ENCODE assay signal across 1 cellular context in the genomic region with DNA sequence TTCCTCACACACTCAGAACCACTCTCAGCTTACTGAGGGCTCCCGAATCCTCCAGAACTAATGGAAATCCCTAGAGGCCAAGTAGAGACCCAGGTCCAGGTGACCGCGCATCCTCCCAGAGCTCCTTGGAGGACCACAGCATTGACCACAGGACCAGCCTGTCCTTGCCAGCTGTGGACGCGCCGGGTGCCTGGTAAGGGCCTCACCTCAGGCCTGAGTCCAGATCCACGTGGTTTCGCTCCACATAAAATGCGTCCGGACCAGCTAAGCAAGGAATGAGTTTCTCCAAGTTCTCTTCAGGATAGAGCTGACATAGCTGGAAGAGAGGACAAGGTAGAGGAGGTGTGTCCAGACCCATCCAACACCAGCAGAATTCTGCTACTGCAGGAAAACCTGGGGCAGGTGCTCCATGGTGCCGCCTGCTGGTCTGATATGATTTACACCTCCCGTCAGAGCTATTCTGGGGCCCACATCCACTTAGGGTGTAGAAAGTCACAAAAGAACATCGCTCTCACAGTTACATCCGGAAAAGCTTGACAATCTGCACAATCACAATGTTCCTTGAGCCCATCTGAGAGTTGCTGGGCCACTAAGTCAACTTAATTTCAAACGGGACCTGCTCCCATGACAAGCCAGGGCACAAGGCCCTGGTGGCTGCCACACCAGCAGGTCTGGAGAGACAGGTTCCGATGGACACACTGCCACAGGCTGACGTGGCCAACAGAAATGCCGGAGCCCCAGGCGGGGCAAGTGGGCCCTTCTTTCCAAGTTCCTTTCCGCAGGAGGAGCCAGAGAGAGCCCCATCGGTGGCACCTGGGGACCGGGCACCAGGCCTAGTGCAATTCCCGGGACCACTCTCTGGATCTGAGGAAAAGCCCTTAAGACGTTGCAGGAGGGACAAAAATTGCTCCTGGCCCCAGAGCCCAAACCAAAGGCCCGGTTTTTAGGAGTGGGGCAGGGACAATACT.
TF ChIP-seq lines count a peak whose summit lies in the region.

No MANE protein-coding gene starts in this region.

TF ChIP-seq in HepG2, 621 proteins besides CTCF, POLR2A, EP300 and RAD21:
- no peak for TF ChIP-seq E2F5 (CRISPR knock-in tag; conservative IDR thresholded peaks at IDR 0.05)
- TF ChIP-seq STAG1 (CRISPR knock-in tag; IDR thresholded peaks at IDR 0.05), result peak; percentile 21; the same call in 1 of the 2 replicates
- TF ChIP-seq RBM22 (optimal IDR thresholded peaks at IDR 0.05; ENCODE audit: low read length), result peak; percentile 19
- TF ChIP-seq, protein P1, sequence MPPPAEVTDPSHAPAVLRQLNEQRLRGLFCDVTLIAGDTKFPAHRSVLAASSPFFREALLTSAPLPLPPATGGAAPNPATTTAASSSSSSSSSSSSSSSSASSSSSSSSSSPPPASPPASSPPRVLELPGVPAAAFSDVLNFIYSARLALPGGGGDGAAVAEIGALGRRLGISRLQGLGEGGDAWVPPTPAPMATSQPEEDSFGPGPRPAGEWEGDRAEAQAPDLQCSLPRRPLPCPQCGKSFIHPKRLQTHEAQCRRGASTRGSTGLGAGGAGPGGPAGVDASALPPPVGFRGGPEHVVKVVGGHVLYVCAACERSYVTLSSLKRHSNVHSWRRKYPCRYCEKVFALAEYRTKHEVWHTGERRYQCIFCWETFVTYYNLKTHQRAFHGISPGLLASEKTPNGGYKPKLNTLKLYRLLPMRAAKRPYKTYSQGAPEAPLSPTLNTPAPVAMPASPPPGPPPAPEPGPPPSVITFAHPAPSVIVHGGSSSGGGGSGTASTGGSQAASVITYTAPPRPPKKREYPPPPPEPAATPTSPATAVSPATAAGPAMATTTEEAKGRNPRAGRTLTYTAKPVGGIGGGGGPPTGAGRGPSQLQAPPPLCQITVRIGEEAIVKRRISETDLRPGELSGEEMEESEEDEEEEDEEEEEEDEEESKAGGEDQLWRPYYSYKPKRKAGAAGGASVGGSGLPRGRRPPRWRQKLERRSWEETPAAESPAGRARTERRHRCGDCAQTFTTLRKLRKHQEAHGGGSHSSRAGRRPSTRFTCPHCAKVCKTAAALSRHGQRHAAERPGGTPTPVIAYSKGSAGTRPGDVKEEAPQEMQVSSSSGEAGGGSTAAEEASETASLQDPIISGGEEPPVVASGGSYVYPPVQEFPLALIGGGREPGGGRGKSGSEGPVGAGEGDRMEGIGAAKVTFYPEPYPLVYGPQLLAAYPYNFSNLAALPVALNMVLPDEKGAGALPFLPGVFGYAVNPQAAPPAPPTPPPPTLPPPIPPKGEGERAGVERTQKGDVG (CRISPR knock-in tag; IDR thresholded peaks at IDR 0.05; ENCODE audit: borderline replicate concordance), result 0 out of 2 replicates have a peak, but pooled peaks have one; percentile 32
